In genomic region chr7:22633286-22633953, GRCh38 we compare ENCODE assay signal across 14 cellular contexts.
DNase-seq lines count a peak whose midpoint lies in the region; ATAC-seq and TF ChIP-seq lines count a peak whose summit lies in the region.
"Had no signal": no experiment of that assay in that cellular context is flagged by ENCODE, and none has a peak within 500 bp of the region (broad histone marks: within the 10 kb centered on the region; RNA-seq: fewer than 3 reads in every experiment).

No MANE protein-coding gene starts in this region.

- DNase-seq in IMR-90 = peak; percentile 64
- no peak for DNase-seq in chondrocyte (ENCODE audit: low spot score)
- no peak for DNase-seq in retina
- no peak for DNase-seq in neuronal stem cell (ENCODE audit: low spot score)
- DNase-seq in activated T-cell treated with anti-CD3 and anti-CD28 coated beads, Interleukin-2, amount 50 U/mL, for 1 hour = no peak
- DNase-seq: DND-41, NCI-H1417, NCI-H187, NCI-H2107, NCI-H524 treated with DMSO at 0.1 percent for 48 hours had no signal

- dilution Hi-C loops in IMR-90 (cut with HindIII; ENCODE audit: low sequenced_read_pairs, unreplicated experiment) = no loop called here

- intact Hi-C loops in IMR-90 (cut with micrococcal nuclease) = no loop called here

- no peaks in the 10 kb centered on the region for H3K9me1 ChIP-seq in IMR-90 (ENCODE audit: insufficient read depth, low read length)

- H3K4me1 ChIP-seq in ACC112 (ENCODE audit: control insufficient read depth, insufficient read depth, low read length, unreplicated experiment) (peaks cover 30% of the 10 kb centered on the region), IMR-90 (ENCODE audit: control insufficient read depth, insufficient read depth, low read length) (peaks cover 7% of the 10 kb centered on the region), gastroesophageal sphincter (peaks cover 4 to 47% (median 10%) of the 10 kb centered on the region in 3 donors), neuronal stem cell (ENCODE audit: control insufficient read depth in 2 of 2, insufficient read depth in 1 of 2, low read depth in 1 of 2, low read length in 2 of 2) (no peaks in the 10 kb centered on the region)

- H3K79me1 ChIP-seq in IMR-90 (ENCODE audit: low read depth in 1 of 2, low read length in 2 of 2) (no peaks in the 10 kb centered on the region), neuronal stem cell (ENCODE audit: low read depth, low read length) (no peaks in the 10 kb centered on the region)

- no peak overlapping the region for H2BK15ac ChIP-seq in IMR-90 (ENCODE audit: low read depth, low read length)
- H2BK15ac ChIP-seq in neuronal stem cell (ENCODE audit: low read length) = no peak overlapping the region

- ATAC-seq in IMR-90 (ENCODE audit: low read depth) = peak; percentile 24
- ATAC-seq in gastroesophageal sphincter = peak; percentile 47
- no peak for ATAC-seq in HG03378 (IDR thresholded peaks at IDR 0.05; ENCODE audit: unreplicated experiment)

- H3K4me2 ChIP-seq in IMR-90 (ENCODE audit: low read depth, low read length) (no peak overlapping the region; the same call in 1 of the 2 replicates), neuronal stem cell (ENCODE audit: insufficient read depth, low read length, poor library complexity, severe bottlenecking) (no peak overlapping the region)

- H2BK12ac ChIP-seq in neuronal stem cell (ENCODE audit: low read length) = no peak overlapping the region

- H3K56ac ChIP-seq in IMR-90 (ENCODE audit: extremely low read depth, insufficient read depth, low read length) = no peak overlapping the region

- H3K36me3 Mint-ChIP-seq in chondrocyte (ENCODE audit: low read depth) = no peaks in the 10 kb centered on the region

- peak overlapping the region; percentile 93 for H3K27ac ChIP-seq in ACC112 (ENCODE audit: low read depth, low read length)
- H3K27ac ChIP-seq in IMR-90 (ENCODE audit: insufficient read depth, low read length) = peak overlapping the region; percentile 47; the same call in 1 of the 2 replicates
- H3K27ac ChIP-seq in gastroesophageal sphincter = peak overlapping the region; percentile 2 to 60 (median 46)
- H3K27ac ChIP-seq in neuronal stem cell (replicated peaks; ENCODE audit: low read length) = no peak overlapping the region
- H3K27ac ChIP-seq: C4-2B had no signal

- H2AK5ac ChIP-seq in IMR-90 (ENCODE audit: low read depth, low read length) = no peak overlapping the region
- H2AK5ac ChIP-seq in neuronal stem cell (ENCODE audit: low read depth, low read length) = no peak overlapping the region

- no peak overlapping the region for H3K4me3 ChIP-seq in ACC112 (ENCODE audit: low read depth, low read length)
- H3K4me3 ChIP-seq in IMR-90 (ENCODE audit: insufficient read depth, low read depth, low read length) = no peak overlapping the region
- H3K4me3 ChIP-seq in gastroesophageal sphincter = no peak overlapping the region
- no peak overlapping the region for H3K4me3 ChIP-seq in neuronal stem cell (ENCODE audit: low read length in 2 of 2)

- H3K9ac ChIP-seq in IMR-90 (ENCODE audit: low read depth, low read length) = no peak overlapping the region
- no peak overlapping the region for H3K9ac ChIP-seq in neuronal stem cell (ENCODE audit: low read depth, low read length, poor library complexity)

- H2BK20ac ChIP-seq in IMR-90 (ENCODE audit: low read depth, low read length) = peak overlapping the region; percentile 38; the same call in 1 of the 2 replicates

- H3K79me2 ChIP-seq in ACC112 (ENCODE audit: control insufficient read depth, insufficient read depth, low read length, unreplicated experiment) = no peaks in the 10 kb centered on the region

- H2BK120ac ChIP-seq in IMR-90 (ENCODE audit: low read depth, low read length) (peak overlapping the region; percentile 39), neuronal stem cell (ENCODE audit: low read depth, low read length) (no peak overlapping the region)

- H3K4ac ChIP-seq in IMR-90 (ENCODE audit: low read depth, low read length) (peak overlapping the region; percentile 50; the same call in 1 of the 2 replicates), neuronal stem cell (ENCODE audit: low read length) (no peak overlapping the region)

- H3K18ac ChIP-seq in IMR-90 (ENCODE audit: low read depth, low read length) (peak overlapping the region; percentile 83), neuronal stem cell (ENCODE audit: low read length) (no peak overlapping the region)

- WGBS in IMR-90 (ENCODE audit: extremely low coverage in 2 of 2, insufficient read length in 1 of 2), 2 experiments = no CpG with 5 or more reads among the region's 2 CpGs
- 21 to 28% methylated on average over 2 of the region's 2 CpGs for WGBS in gastroesophageal sphincter (ENCODE audit: low coverage in 1 of 2), 2 donors
- no CpG with 5 or more reads among the region's 2 CpGs for WGBS in neuronal stem cell (ENCODE audit: extremely low coverage in 2 of 2, insufficient read length in 2 of 2, insufficient replicate concordance in 1 of 2), 2 donors

- H2BK5ac ChIP-seq in IMR-90 (ENCODE audit: low read depth, low read length, poor library complexity, severe bottlenecking) (peak overlapping the region; percentile 42), neuronal stem cell (ENCODE audit: low read length) (no peak overlapping the region)

- H4K20me1 ChIP-seq in IMR-90 (ENCODE audit: insufficient read depth, low read length) = no peaks in the 10 kb centered on the region

- H2AK9ac ChIP-seq in IMR-90 (replicated peaks; ENCODE audit: low read depth, low read length, poor library complexity) = no peak overlapping the region

- H3K4me3 Mint-ChIP-seq in chondrocyte (ENCODE audit: unreplicated experiment) = no peak overlapping the region

- TF ChIP-seq CTCF in IMR-90 (conservative IDR thresholded peaks at IDR 0.05; ENCODE audit: low read depth, low read length) (no peak), chondrocyte (IDR thresholded peaks at IDR 0.05) (no peak), gastroesophageal sphincter (IDR thresholded peaks at IDR 0.05) (no peak)

- no peaks in the 10 kb centered on the region for H3K9me3 Mint-ChIP-seq in chondrocyte (ENCODE audit: low read depth)

- peak overlapping the region; percentile 9 for H3K27ac Mint-ChIP-seq in chondrocyte (ENCODE audit: unreplicated experiment)

- H4K91ac ChIP-seq in IMR-90 (ENCODE audit: insufficient read depth, low read depth, low read length) = 0 out of 2 replicates have a peak overlapping the region, but pooled peaks have one; percentile 37
- no peak overlapping the region for H4K91ac ChIP-seq in neuronal stem cell (ENCODE audit: low read depth, low read length, poor library complexity)

- TF ChIP-seq EP300 in gastroesophageal sphincter (IDR thresholded peaks at IDR 0.05) = no peak

- TF ChIP-seq POLR2A in IMR-90 (IDR thresholded peaks at IDR 0.05; ENCODE audit: low read depth, low read length) = no peak
- TF ChIP-seq POLR2A in gastroesophageal sphincter (IDR thresholded peaks at IDR 0.05) = no peak

- POLR2A ChIA-PET in IMR-90 (lab: Charles Lee; ENCODE audit: unreplicated experiment) = no interaction called here

- H3K36me3 ChIP-seq in ACC112 (ENCODE audit: insufficient read depth, low read length) (no peaks in the 10 kb centered on the region), IMR-90 (ENCODE audit: control insufficient read depth, insufficient read depth, low read length) (no peaks in the 10 kb centered on the region), gastroesophageal sphincter (no peaks in the 10 kb centered on the region), neuronal stem cell (replicated peaks in 1 of 2; ENCODE audit: control insufficient read depth in 2 of 2, insufficient read depth in 2 of 2, low read length in 2 of 2) (no peaks in the 10 kb centered on the region)

- H3K27me3 ChIP-seq in ACC112 (ENCODE audit: insufficient read depth, low read length) = no peaks in the 10 kb centered on the region
- H3K27me3 ChIP-seq in IMR-90 (ENCODE audit: control insufficient read depth, insufficient read depth, low read length) = no peaks in the 10 kb centered on the region
- H3K27me3 ChIP-seq in gastroesophageal sphincter = no peaks in the 10 kb centered on the region
- no peaks in the 10 kb centered on the region for H3K27me3 ChIP-seq in neuronal stem cell (ENCODE audit: control insufficient read depth in 3 of 3, insufficient read depth in 3 of 3, low read depth in 1 of 3, low read length in 3 of 3)

- H3K14ac ChIP-seq in IMR-90 (replicated peaks; ENCODE audit: low read depth, low read length) = no peak overlapping the region; the same call in 1 of the 2 replicates
- H3K14ac ChIP-seq in neuronal stem cell (ENCODE audit: low read length) = no peak overlapping the region

- in situ Hi-C loops in IMR-90 (cut with MboI; ENCODE audit: low sequenced_read_pairs) = no loop called here

- no peak overlapping the region for H2AFZ ChIP-seq in ACC112 (ENCODE audit: low read length, unreplicated experiment)
- H2AFZ ChIP-seq in IMR-90 (replicated peaks; ENCODE audit: low read length, poor library complexity) = no peak overlapping the region
- no peak overlapping the region for H2AFZ ChIP-seq in neuronal stem cell (ENCODE audit: low read length)

- no peak overlapping the region; the same call in 1 of the 2 replicates for H4K5ac ChIP-seq in IMR-90 (ENCODE audit: low read depth, low read length)

- H3K9me3 ChIP-seq in IMR-90 (ENCODE audit: control insufficient read depth, insufficient read depth, low read length) (no peaks in the 10 kb centered on the region), gastroesophageal sphincter (no peaks in the 10 kb centered on the region), neuronal stem cell (replicated peaks in 1 of 2; ENCODE audit: control insufficient read depth in 2 of 2, insufficient read depth in 1 of 2, low read depth in 1 of 2, low read length in 2 of 2) (no peaks in the 10 kb centered on the region)

- H4K8ac ChIP-seq in IMR-90 (ENCODE audit: low read depth in 2 of 2, low read length in 2 of 2) (no peak overlapping the region), neuronal stem cell (ENCODE audit: low read depth, low read length) (no peak overlapping the region)

- peaks cover 57% of the 10 kb centered on the region for H3K4me1 Mint-ChIP-seq in chondrocyte (ENCODE audit: low read depth)

- BruUV-seq in IMR-90 (replicated peaks; lab: Mats Ljungman, UMichigan) = no TSS peak

- CTCF ChIA-PET in IMR-90 (lab: Yijun Ruan, JAX) = no interaction called here

- H3K23ac ChIP-seq in IMR-90 (ENCODE audit: low read depth, low read length) = peak overlapping the region; percentile 53; the same call in 1 of the 2 replicates
- no peak overlapping the region for H3K23ac ChIP-seq in neuronal stem cell (ENCODE audit: low read depth, low read length, poor library complexity)

- no peaks in the 10 kb centered on the region for H3K27me3 Mint-ChIP-seq in chondrocyte (ENCODE audit: low read depth)

- TF ChIP-seq RAD21 in IMR-90 (IDR thresholded peaks at IDR 0.05; ENCODE audit: low read length) = no peak

TF ChIP-seq in IMR-90, 13 proteins besides CTCF, POLR2A, EP300 and RAD21 (continues in another document):
- TF ChIP-seq MAZ (IDR thresholded peaks at IDR 0.05; ENCODE audit: borderline replicate concordance, low read depth, low read length) (no peak), MXI1 (IDR thresholded peaks at IDR 0.05; ENCODE audit: borderline replicate concordance, low read depth, low read length) (no peak), NFE2L2 (IDR thresholded peaks at IDR 0.05; ENCODE audit: low read depth, low read length) (no peak)
